In the genomic region with DNA sequence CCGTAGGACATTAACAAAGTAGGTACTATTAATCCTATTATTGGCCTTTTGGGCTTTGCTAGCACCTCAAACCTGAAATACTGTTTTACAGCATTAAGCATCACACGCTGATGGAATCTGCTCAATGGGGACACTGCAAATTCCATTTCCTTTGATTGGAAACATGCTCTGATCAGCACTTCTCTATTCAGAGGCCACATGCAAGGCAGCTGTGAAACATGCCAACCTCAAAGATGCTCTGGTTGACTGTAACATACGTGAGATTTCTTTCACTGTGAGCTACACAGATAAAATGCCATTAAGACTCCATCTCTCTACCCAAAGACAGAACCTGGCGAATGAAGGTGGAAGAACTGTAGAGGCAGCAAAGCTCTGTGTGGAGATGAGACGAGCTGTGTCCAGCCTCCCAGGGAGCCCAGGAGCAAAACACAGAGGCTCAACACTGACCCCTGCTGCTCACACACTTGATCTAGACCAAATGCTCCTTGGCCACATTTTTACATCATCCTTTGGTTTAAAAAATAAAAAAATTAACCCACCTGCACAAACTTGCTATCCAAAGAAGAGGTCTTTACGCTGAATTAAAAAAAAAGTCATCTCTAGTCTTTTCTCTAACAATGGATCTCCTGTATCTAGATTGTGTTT, we compare ENCODE assay signal across 8 cellular contexts. TPM values are rescaled to one million over a fixed set of nuclear protein-coding genes. Genes with fewer than 3 reads are reported as not detected.
DNase-seq lines count a peak whose midpoint lies in the region; ATAC-seq and TF ChIP-seq lines count a peak whose summit lies in the region.

No MANE protein-coding gene starts in this region.

- H3K9me3 Mint-ChIP-seq in endodermal cell, result peaks cover 2% of the 10 kb centered on the region

- no peaks in the 10 kb centered on the region for H3K4me1 ChIP-seq in endodermal cell (ENCODE audit: control insufficient read depth, insufficient read depth, low read length)

- no peak overlapping the region for H3K4me3 ChIP-seq in endodermal cell (ENCODE audit: low read length)

- H3K4me1 Mint-ChIP-seq in endodermal cell, result no peaks in the 10 kb centered on the region

- peak; percentile 83 for TF ChIP-seq CTCF in endodermal cell (conservative IDR thresholded peaks at IDR 0.05)

- ATAC-seq in GM21786 (IDR thresholded peaks at IDR 0.05; ENCODE audit: unreplicated experiment), result peak; percentile 88

- no peaks in the 10 kb centered on the region for H3K27me3 ChIP-seq in endodermal cell (ENCODE audit: control insufficient read depth, insufficient read depth, low read length, poor library complexity, severe bottlenecking)

- peaks cover 11% of the 10 kb centered on the region for H3K36me3 Mint-ChIP-seq in endodermal cell (ENCODE audit: low read depth)

- H3K27me3 Mint-ChIP-seq in endodermal cell (ENCODE audit: insufficient read depth), result no peaks in the 10 kb centered on the region

- H3K27ac Mint-ChIP-seq in endodermal cell, result no peak overlapping the region

- H3K9ac ChIP-seq in endodermal cell (ENCODE audit: extremely low read depth, low read length, poor library complexity, severe bottlenecking), result no peak overlapping the region

- H3K36me3 ChIP-seq in endodermal cell (ENCODE audit: control insufficient read depth, insufficient read depth, low read length), result peaks cover 22% of the 10 kb centered on the region

- no peak overlapping the region for H3K4me3 Mint-ChIP-seq in endodermal cell

- no peak overlapping the region for H3K27ac ChIP-seq in endodermal cell (ENCODE audit: low read depth, low read length)

- peak; percentile 11 for DNase-seq in NCI-H1092 treated with DMSO at 0.1 percent for 48 hours (lab: John Stamatoyannopoulos, UW)
- DNase-seq in NCI-H1092 (lab: John Stamatoyannopoulos, UW), result no peak
- peak; percentile 63 to 71 for DNase-seq in Kasumi-1 (lab: John Stamatoyannopoulos, UW)
- peak; percentile 48 to 57 for DNase-seq in activated CD4-positive, alpha-beta T cell treated with anti-CD3 and anti-CD28 coated beads for 4 hours
- peak; percentile 87 for DNase-seq in endodermal cell
- peak; percentile 13 for DNase-seq in mucosa of gallbladder (ENCODE audit: low spot score)
- no peak for DNase-seq in DMS79 treated with DMSO at 0.1 percent for 48 hours (lab: John Stamatoyannopoulos, UW)

- peaks cover 5% of the 10 kb centered on the region for H3K9me3 ChIP-seq in endodermal cell (ENCODE audit: control insufficient read depth, low read length)

- WGBS in endodermal cell (ENCODE audit: insufficient coverage in 1 of 2, insufficient read length in 1 of 2), 2 experiments, result 86 to 87% methylated on average over 3 to 6 of the region's 6 CpGs

RNA-seq across cellular contexts. Expression of gene RSU1, which starts 8.0 kb away (rescaled TPM):
- 10 to 100 TPM; 39.5 to 46.4 TPM for total RNA-seq in endodermal cell
- polyA plus RNA-seq in endodermal cell (2013, experiment 1 of 2), result 45.8 TPM
- 40.9 TPM for polyA plus RNA-seq in endodermal cell (2013, experiment 2 of 2)
- 51.0 TPM for total RNA-seq in mucosa of gallbladder

Comparison
In these comparisons a context has a peak if more than half of its experiments do, and no peak if none do; other contexts are left out.
1. DNase-seq: peak in NCI-H1092 treated with DMSO at 0.1 percent for 48 hours (single experiment), Kasumi-1 (2 of 2), activated CD4-positive, alpha-beta T cell treated with anti-CD3 and anti-CD28 coated beads for 4 hours (2 of 2), endodermal cell (single experiment) and mucosa of gallbladder (single experiment); none in NCI-H1092 (single experiment) and DMS79 treated with DMSO at 0.1 percent for 48 hours (single experiment).